ENCODE assay signal across 27 cellular contexts in the genomic region with DNA sequence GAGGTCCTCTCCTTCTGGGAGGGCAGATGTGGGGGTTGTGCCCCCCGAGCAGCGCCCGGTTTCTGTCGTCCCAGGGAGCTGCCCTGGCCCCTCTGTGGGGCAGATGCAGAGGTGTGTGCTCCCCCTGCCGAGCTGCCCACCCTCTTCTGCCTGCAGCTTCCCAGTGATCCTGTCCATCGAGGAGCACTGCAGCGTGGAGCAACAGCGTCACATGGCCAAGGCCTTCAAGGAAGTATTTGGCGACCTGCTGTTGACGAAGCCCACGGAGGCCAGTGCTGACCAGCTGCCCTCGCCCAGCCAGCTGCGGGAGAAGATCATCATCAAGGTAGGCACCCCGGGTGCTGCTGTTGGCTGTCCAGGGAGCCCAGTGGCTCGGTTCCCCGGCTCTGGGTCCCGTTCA.
"Had no signal": no experiment of that assay in that cellular context is flagged by ENCODE, and none has a peak within 500 bp of the region (broad histone marks: within the 10 kb centered on the region; RNA-seq: fewer than 3 reads in every experiment).

No MANE protein-coding gene starts in this region.

- H3K4me3 ChIP-seq: ascending aorta, breast epithelium, cardiac muscle cell, colonic mucosa, esophagus muscularis mucosa, gastrocnemius medialis had no signal

- ATAC-seq: activated naive CD8-positive, alpha-beta T cell treated with anti-CD3 and anti-CD28 coated beads, Interleukin-2, amount 50 U/mL, for 24 hours; activated T-cell treated with anti-CD3 and anti-CD28 coated beads, Interleukin-2, amount 50 U/mL, for 72 hours; foreskin keratinocyte; gastrocnemius medialis; WTC11 had no signal

- H3K27me3 ChIP-seq: ascending aorta, breast epithelium, cardiac muscle cell, colonic mucosa, esophagus muscularis mucosa, foreskin keratinocyte, gastrocnemius medialis had no signal

- H3K36me3 ChIP-seq: ascending aorta, breast epithelium, cardiac muscle cell, colonic mucosa, gastrocnemius medialis had no signal

- H3K27ac ChIP-seq: ascending aorta, breast epithelium, cardiac muscle cell, colonic mucosa, esophagus muscularis mucosa, foreskin keratinocyte, gastrocnemius medialis had no signal

- H3K4me1 ChIP-seq: ascending aorta, breast epithelium, colonic mucosa, esophagus muscularis mucosa, foreskin keratinocyte, gastrocnemius medialis had no signal

- H3K9me3 ChIP-seq: ascending aorta, breast epithelium, colonic mucosa, esophagus muscularis mucosa, gastrocnemius medialis had no signal

- DNase-seq: activated CD4-positive, alpha-beta memory T cell treated with anti-CD3 and anti-CD28 coated beads, Interleukin-2, amount 10 ng/mL, durations not matched to agents 7 days and 5 days; activated CD4-positive, alpha-beta T cell treated with anti-CD3 and anti-CD28 coated beads for 1 hour; activated CD4-positive, alpha-beta T cell treated with anti-CD3 and anti-CD28 coated beads for 4 hours; activated CD4-positive, alpha-beta T cell treated with anti-CD3 and anti-CD28 coated beads, Interleukin-2, amount 10 ng/mL, durations not matched to agents 7 days and 5 days; activated CD4-positive, alpha-beta T cell treated with anti-CD3 and anti-CD28 coated beads, Interleukin-2, amount 50 U/mL, for 4 hours; activated CD8-positive, alpha-beta memory T cell treated with anti-CD3 and anti-CD28 coated beads, Interleukin-2, amount 50 U/mL, for 48 hours; activated naive CD4-positive, alpha-beta T cell treated with anti-CD3 and anti-CD28 coated beads for 36 hours; activated naive CD8-positive, alpha-beta T cell treated with anti-CD3 and anti-CD28 coated beads for 36 hours; activated naive CD8-positive, alpha-beta T cell treated with anti-CD3 and anti-CD28 coated beads, Interleukin-2, amount 50 U/mL, for 24 hours; activated T-cell treated with anti-CD3 and anti-CD28 coated beads for 4 hours; activated T-cell treated with anti-CD3 and anti-CD28 coated beads, Interleukin-2, amount 50 U/mL, for 24 hours; activated T-cell treated with anti-CD3 and anti-CD28 coated beads, Interleukin-2, amount 50 U/mL, for 72 hours; central memory CD4-positive, alpha-beta T cell; cerebellar nuclear complex; colonic mucosa; effector memory CD4-positive, alpha-beta T cell; endodermal cell; erythroblast; foreskin keratinocyte; gastrocnemius medialis; glutamatergic neuron; T-helper 2 cell had no signal
